Comparison of ENCODE assay signal across 1 cellular context in genomic region chr9:76437017-76437699, GRCh38.
TF ChIP-seq lines count a peak whose summit lies in the region.
"Not testable (repeated sequence)": the region's sequence is repeated elsewhere in the genome, so short reads cannot be mapped to it uniquely, and the experiment has no call there.

No MANE protein-coding gene starts in this region.

TF ChIP-seq in K562, 482 proteins besides CTCF, POLR2A, EP300 and RAD21:
- TF ChIP-seq NFE2L1 (tag; IDR thresholded peaks at IDR 0.05; ENCODE audit: borderline replicate concordance, low read depth) (peak; percentile 52; the same call in 1 of the 2 replicates), MEF2D (tag; conservative IDR thresholded peaks at IDR 0.05; ENCODE audit: low read depth) (peak; percentile 76), PYGO2 (tag; IDR thresholded peaks at IDR 0.05) (peak; percentile 96), ZNF766 (CRISPR knock-in tag; conservative IDR thresholded peaks at IDR 0.05) (peak; percentile 53; the same call in 1 of the 2 replicates), HINFP (tag; conservative IDR thresholded peaks at IDR 0.05; ENCODE audit: low read depth) (peak; percentile 78), TAF7 (tag; IDR thresholded peaks at IDR 0.05) (peak; percentile 66), NR4A1 (tag; IDR thresholded peaks at IDR 0.05) (peak; percentile 80), CREB3 (tag; conservative IDR thresholded peaks at IDR 0.05; ENCODE audit: low read depth) (peak; percentile 91; the same call in 1 of the 2 replicates), SRF (CRISPR knock-in tag; IDR thresholded peaks at IDR 0.05) (peak in 1 of 2 experiments; percentile 68; a peak in 1 of 4 replicates), TEAD2 (tag; IDR thresholded peaks at IDR 0.05) (peak; percentile 83), NR2C2 (tag; IDR thresholded peaks at IDR 0.05) (peak; percentile 35; the same call in 1 of the 2 replicates), BACH1 (tag; IDR thresholded peaks at IDR 0.05) (0 out of 2 replicates have a peak, but pooled peaks have one; percentile 65), HDAC8 (tag; IDR thresholded peaks at IDR 0.05) (peak; percentile 66; the same call in 1 of the 2 replicates), ZBTB11 (CRISPR knock-in tag; IDR thresholded peaks at IDR 0.05) (0 out of 6 replicates have a peak, but pooled peaks of 1 of the 3 experiments have one; percentile 40), PTTG1 (tag; IDR thresholded peaks at IDR 0.05; ENCODE audit: low read depth) (peak; percentile 92), ILK (tag; IDR thresholded peaks at IDR 0.05; ENCODE audit: borderline replicate concordance, low read depth) (peak; percentile 62; the same call in 1 of the 2 replicates), GTF2A2 (tag; IDR thresholded peaks at IDR 0.05) (peak; percentile 89), DIDO1 (tag; IDR thresholded peaks at IDR 0.05; ENCODE audit: low read depth) (peak; percentile 60; the same call in 1 of the 2 replicates), SMAD3 (CRISPR knock-in tag; conservative IDR thresholded peaks at IDR 0.05) (peak; percentile 58; the same call in 1 of the 2 replicates), ZNF639 (CRISPR knock-in tag; conservative IDR thresholded peaks at IDR 0.05 in 1 of 2, IDR thresholded peaks at IDR 0.05 in 1 of 2) (peak in 1 of 2 experiments; percentile 64; a peak in 2 of 4 replicates), RFX1 (IDR thresholded peaks at IDR 0.05) (peak; percentile 18; the same call in 1 of the 2 replicates), DDX20 (tag; IDR thresholded peaks at IDR 0.05; ENCODE audit: low read depth) (peak; percentile 90), PTRF (tag; IDR thresholded peaks at IDR 0.05) (peak; percentile 93), CUX1 (CRISPR knock-in tag; IDR thresholded peaks at IDR 0.05) (peak; percentile 75; the same call in 1 of the 2 replicates), NR2C1 (tag; IDR thresholded peaks at IDR 0.05) (peak; percentile 29; the same call in 1 of the 2 replicates)
- TF ChIP-seq, protein P1, sequence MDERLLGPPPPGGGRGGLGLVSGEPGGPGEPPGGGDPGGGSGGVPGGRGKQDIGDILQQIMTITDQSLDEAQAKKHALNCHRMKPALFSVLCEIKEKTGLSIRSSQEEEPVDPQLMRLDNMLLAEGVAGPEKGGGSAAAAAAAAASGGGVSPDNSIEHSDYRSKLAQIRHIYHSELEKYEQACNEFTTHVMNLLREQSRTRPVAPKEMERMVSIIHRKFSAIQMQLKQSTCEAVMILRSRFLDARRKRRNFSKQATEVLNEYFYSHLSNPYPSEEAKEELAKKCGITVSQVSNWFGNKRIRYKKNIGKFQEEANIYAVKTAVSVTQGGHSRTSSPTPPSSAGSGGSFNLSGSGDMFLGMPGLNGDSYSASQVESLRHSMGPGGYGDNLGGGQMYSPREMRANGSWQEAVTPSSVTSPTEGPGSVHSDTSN (CRISPR knock-in tag; IDR thresholded peaks at IDR 0.05; ENCODE audit: low read depth), result not testable (repeated sequence)
- TF ChIP-seq, protein P1 (tag; conservative IDR thresholded peaks at IDR 0.05; ENCODE audit: low read depth), result peak; percentile 59
- not testable (repeated sequence) for TF ChIP-seq NR4A1 (CRISPR knock-in tag; IDR thresholded peaks at IDR 0.05); NR2C2 (CRISPR knock-in tag; IDR thresholded peaks at IDR 0.05); NR2C1 (IDR thresholded peaks at IDR 0.05)
- TF ChIP-seq, protein P2, sequence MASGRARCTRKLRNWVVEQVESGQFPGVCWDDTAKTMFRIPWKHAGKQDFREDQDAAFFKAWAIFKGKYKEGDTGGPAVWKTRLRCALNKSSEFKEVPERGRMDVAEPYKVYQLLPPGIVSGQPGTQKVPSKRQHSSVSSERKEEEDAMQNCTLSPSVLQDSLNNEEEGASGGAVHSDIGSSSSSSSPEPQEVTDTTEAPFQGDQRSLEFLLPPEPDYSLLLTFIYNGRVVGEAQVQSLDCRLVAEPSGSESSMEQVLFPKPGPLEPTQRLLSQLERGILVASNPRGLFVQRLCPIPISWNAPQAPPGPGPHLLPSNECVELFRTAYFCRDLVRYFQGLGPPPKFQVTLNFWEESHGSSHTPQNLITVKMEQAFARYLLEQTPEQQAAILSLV (tag; IDR thresholded peaks at IDR 0.05), result peak; percentile 69
- TF ChIP-seq, protein P3, sequence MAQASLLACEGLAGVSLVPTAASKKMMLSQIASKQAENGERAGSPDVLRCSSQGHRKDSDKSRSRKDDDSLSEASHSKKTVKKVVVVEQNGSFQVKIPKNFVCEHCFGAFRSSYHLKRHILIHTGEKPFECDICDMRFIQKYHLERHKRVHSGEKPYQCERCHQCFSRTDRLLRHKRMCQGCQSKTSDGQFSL (CRISPR knock-in tag; IDR thresholded peaks at IDR 0.05), result not testable (repeated sequence)
- TF ChIP-seq, protein P3 (tag; IDR thresholded peaks at IDR 0.05), result peak in 1 of 2 experiments; percentile 78; a peak in 1 of 4 replicates
TF ChIP-seq in K562: peak in this region for 28; not testable (repeated sequence) for 454.
